8 cellular contexts compared by ENCODE assay signal in the genomic region with DNA sequence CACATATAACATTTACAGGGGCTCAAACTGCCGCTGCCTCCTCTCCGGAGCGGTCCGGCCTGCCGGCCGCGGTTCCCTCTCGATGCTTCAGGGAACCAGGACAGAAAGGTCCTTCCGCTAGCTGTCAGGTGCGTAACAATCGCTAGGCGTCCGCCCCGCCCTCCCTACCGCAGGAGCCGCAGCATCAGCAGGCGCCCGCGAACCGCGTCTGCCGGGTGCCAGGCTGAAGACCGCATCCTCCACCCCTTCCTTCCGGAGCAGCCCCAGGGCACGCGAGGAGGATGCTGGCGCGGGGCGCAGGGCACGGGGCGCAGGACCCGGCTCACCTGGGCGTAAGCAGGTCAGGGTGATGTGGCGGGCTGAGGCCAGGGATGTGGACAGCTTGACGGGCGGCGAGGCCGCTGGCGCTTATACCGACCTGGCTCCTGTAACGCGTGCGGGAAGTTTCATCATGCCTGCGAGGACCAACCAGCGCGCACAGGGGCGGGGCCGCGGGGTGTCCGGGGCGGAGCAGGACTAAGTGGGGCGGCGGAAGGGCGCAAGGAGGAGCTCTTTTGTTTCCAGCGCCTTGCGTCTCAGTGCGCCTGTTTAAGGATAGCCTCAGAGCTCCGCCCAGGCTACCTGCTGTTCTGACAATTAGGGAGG. TPM values are rescaled to one million over a fixed set of nuclear protein-coding genes. Genes with fewer than 3 reads are reported as not detected.
DNase-seq lines count a peak whose midpoint lies in the region; ATAC-seq and TF ChIP-seq lines count a peak whose summit lies in the region.

A gene with protein sequence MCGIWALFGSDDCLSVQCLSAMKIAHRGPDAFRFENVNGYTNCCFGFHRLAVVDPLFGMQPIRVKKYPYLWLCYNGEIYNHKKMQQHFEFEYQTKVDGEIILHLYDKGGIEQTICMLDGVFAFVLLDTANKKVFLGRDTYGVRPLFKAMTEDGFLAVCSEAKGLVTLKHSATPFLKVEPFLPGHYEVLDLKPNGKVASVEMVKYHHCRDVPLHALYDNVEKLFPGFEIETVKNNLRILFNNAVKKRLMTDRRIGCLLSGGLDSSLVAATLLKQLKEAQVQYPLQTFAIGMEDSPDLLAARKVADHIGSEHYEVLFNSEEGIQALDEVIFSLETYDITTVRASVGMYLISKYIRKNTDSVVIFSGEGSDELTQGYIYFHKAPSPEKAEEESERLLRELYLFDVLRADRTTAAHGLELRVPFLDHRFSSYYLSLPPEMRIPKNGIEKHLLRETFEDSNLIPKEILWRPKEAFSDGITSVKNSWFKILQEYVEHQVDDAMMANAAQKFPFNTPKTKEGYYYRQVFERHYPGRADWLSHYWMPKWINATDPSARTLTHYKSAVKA (minus strand): TSS at position 384 of the 645 bp plus-strand sequence. CDS start 3,252 bp downstream, outside the sequence.

- ATAC-seq in GM19328 (IDR thresholded peaks at IDR 0.05; ENCODE audit: unreplicated experiment) = peak; percentile 100
- ATAC-seq in HG03469 (IDR thresholded peaks at IDR 0.05; ENCODE audit: unreplicated experiment) = peak; percentile 96
- peak; percentile 100 for ATAC-seq in left lung

- intact Hi-C loops in dendritic cell treated with granulocyte-macrophage colony-stimulating factor and Interleukin-4, amounts not matched to agents 40 ng/mL and 50 ng/mL, for 4 days (cut with micrococcal nuclease) = no loop called here
- intact Hi-C loops in left lung (cut with DNase I) = no loop called here

- no peak for TF ChIP-seq CTCF in left lung (IDR thresholded peaks at IDR 0.05)

- H3K4me1 Mint-ChIP-seq in dendritic cell treated with granulocyte-macrophage colony-stimulating factor and Interleukin-4, amounts not matched to agents 40 ng/mL and 50 ng/mL, for 4 days (ENCODE audit: low read depth) = no peaks in the 10 kb centered on the region

- H3K27ac Mint-ChIP-seq in dendritic cell treated with granulocyte-macrophage colony-stimulating factor and Interleukin-4, amounts not matched to agents 40 ng/mL and 50 ng/mL, for 4 days = peak within 1 kb of the TSS; percentile 34

- H3K9ac ChIP-seq in BLaER1 = peak within 1 kb of the TSS; percentile 86

- DNase-seq in NCI-H69 (lab: John Stamatoyannopoulos, UW) = peak; percentile 98
- DNase-seq in activated CD4-positive, alpha-beta T cell treated with anti-CD3 and anti-CD28 coated beads, Interleukin-2, amount 50 U/mL, for 24 hours (ENCODE audit: low read depth in 1 of 2, low spot score in 1 of 2) = peak; percentile 84 to 86
- peak; percentile 93 to 97 for DNase-seq in left lung
- peak; percentile 87 for DNase-seq in stimulated activated CD4-positive, alpha-beta T cell treated with anti-CD3 and anti-CD28 coated beads, Interleukin-2, amount 100 ng/mL, for 4 hours (ENCODE audit: low read depth)

- H3K36me3 ChIP-seq in BLaER1 = peaks cover 20% of the 10 kb centered on the region
- H3K36me3 ChIP-seq in left lung = no peaks in the 10 kb centered on the region

- H3K4me1 ChIP-seq in BLaER1 (peaks cover 19% of the 10 kb centered on the region), left lung (peaks cover 0 to 7% of the 10 kb centered on the region in 2 donors)

- H3K27ac ChIP-seq in BLaER1 (peak within 1 kb of the TSS; percentile 90), left lung (peak within 1 kb of the TSS; percentile 62 to 78)

- H3K9me3 Mint-ChIP-seq in dendritic cell treated with granulocyte-macrophage colony-stimulating factor and Interleukin-4, amounts not matched to agents 40 ng/mL and 50 ng/mL, for 4 days = no peaks in the 10 kb centered on the region

- peak within 1 kb of the TSS; percentile 87 for H3K4me2 ChIP-seq in BLaER1

- peaks cover 11% of the 10 kb centered on the region; the same call in 1 of the 2 replicates for H4K20me1 ChIP-seq in BLaER1

- H3K27me3 Mint-ChIP-seq in dendritic cell treated with granulocyte-macrophage colony-stimulating factor and Interleukin-4, amounts not matched to agents 40 ng/mL and 50 ng/mL, for 4 days = peaks cover 20% of the 10 kb centered on the region

- H3K4me3 Mint-ChIP-seq in dendritic cell treated with granulocyte-macrophage colony-stimulating factor and Interleukin-4, amounts not matched to agents 40 ng/mL and 50 ng/mL, for 4 days = peak within 1 kb of the TSS; percentile 77

- no peaks in the 10 kb centered on the region for H3K9me3 ChIP-seq in BLaER1
- no peaks in the 10 kb centered on the region for H3K9me3 ChIP-seq in left lung

- H3K27me3 ChIP-seq in BLaER1 (no peaks in the 10 kb centered on the region), left lung (no peaks in the 10 kb centered on the region)

- H3K4me3 ChIP-seq in BLaER1 (peak within 1 kb of the TSS; percentile 80), left lung (peak within 1 kb of the TSS; percentile 59 to 68)

- H3K36me3 Mint-ChIP-seq in dendritic cell treated with granulocyte-macrophage colony-stimulating factor and Interleukin-4, amounts not matched to agents 40 ng/mL and 50 ng/mL, for 4 days (ENCODE audit: low read depth) = no peaks in the 10 kb centered on the region

RNA-seq across cellular contexts. Expression of the gene that starts here (rescaled TPM):
- total RNA-seq in left lung = 10 to 100 TPM; 22.3 to 52.5 TPM

Comparison
In these comparisons a context has a peak if more than half of its experiments do, and no peak if none do; other contexts are left out.
1. Peak in every context shown above with its lines: DNase-seq, ATAC-seq, H3K4me3 ChIP-seq and H3K27ac ChIP-seq.